17 cellular contexts compared by ENCODE assay signal in the genomic region with DNA sequence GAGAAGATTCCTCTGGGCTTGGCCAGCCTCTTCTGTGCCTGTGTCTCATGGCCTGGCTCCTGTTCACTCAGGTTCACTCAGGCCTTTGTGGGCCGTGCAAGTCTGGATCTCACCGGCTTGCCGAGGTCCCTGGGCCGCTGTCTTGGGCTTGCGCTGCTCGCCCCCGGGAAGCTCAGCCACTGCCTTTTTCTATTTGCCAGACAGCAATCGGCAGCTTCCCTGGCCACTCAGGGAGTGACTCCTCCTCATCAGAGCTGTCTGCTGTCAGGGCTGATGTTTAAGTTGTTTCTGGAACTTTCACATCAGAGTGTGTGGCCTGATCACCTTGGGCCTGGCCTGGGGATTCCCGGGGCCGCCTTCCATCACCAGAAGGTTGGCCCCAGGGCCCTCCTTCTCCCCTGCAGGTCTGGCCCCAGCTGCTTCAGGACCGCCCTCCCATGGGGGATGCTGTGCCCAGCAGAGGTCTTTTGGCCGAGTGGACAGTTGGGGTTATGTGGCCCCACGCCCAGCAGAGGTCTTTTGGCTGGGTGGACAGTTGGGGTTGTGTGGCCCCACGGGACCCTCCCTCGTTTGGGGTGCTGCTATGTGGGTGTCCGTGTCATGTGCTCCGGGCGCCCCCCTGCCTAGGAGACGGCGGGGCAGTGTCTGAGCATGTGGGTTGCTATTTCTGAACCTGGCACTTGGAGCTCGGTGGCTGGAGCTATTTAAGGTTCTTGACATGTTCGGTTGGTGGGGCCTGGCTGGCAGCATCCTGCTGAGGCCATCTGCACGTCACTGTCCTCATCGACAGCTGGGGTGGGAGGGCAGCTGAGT. TPM values are rescaled to one million over a fixed set of nuclear protein-coding genes. Genes with fewer than 3 reads are reported as not detected.
A peak's percentile ranks its signal among the peaks of the same experiment; 100 is the strongest.
DNase-seq lines count a peak whose midpoint lies in the region; ATAC-seq and TF ChIP-seq lines count a peak whose summit lies in the region.
"Had no signal": no experiment of that assay in that cellular context is flagged by ENCODE, and none has a peak within 500 bp of the region (broad histone marks: within the 10 kb centered on the region; RNA-seq: fewer than 3 reads in every experiment).

No MANE protein-coding gene starts in this region.

- in situ Hi-C loops in IMR-90 (cut with MboI; ENCODE audit: low sequenced_read_pairs), result no loop called here

- H4K91ac ChIP-seq in IMR-90 (ENCODE audit: insufficient read depth, low read depth, low read length), result peak overlapping the region; percentile 12; the same call in 1 of the 2 replicates

- no peak overlapping the region for H3K23ac ChIP-seq in IMR-90 (ENCODE audit: low read depth, low read length)

- H2AK5ac ChIP-seq in IMR-90 (ENCODE audit: low read depth, low read length), result peak overlapping the region; percentile 28; the same call in 1 of the 2 replicates

- peaks cover 34% of the 10 kb centered on the region for H3K4me1 Mint-ChIP-seq in stimulated activated effector memory CD8-positive, alpha-beta T cell treated with anti-CD3 and anti-CD28 coated beads, Interleukin-12 subunit alpha, Interleukin-12 subunit beta, amount 100 ng/mL, for 72 hours

- no peak for TF ChIP-seq RAD21 in IMR-90 (IDR thresholded peaks at IDR 0.05; ENCODE audit: low read length)

- WGBS in IMR-90 (ENCODE audit: extremely low coverage in 2 of 2, insufficient read length in 1 of 2), 2 experiments, result 97% methylated on average over 10 of the region's 24 CpGs; no CpG with 5 or more reads in 1 of the 2 experiments
- 68% methylated on average over 24 of the region's 24 CpGs for WGBS in right cardiac atrium

- H3K4me3 Mint-ChIP-seq in stimulated activated effector memory CD8-positive, alpha-beta T cell treated with anti-CD3 and anti-CD28 coated beads, Interleukin-12 subunit alpha, Interleukin-12 subunit beta, amount 100 ng/mL, for 72 hours, result no peak overlapping the region
- H3K4me3 Mint-ChIP-seq: GM23338; T-helper 2 cell treated with Interferon-gamma antibody and Interleukin-4, amounts not matched to agents 5 μg/mL and 100 μg/mL, for 36 hours had no signal

- no peak overlapping the region for H2AFZ ChIP-seq in IMR-90 (replicated peaks; ENCODE audit: low read length, poor library complexity)
- H2AFZ ChIP-seq: GM23338 had no signal

- H3K56ac ChIP-seq in IMR-90 (ENCODE audit: extremely low read depth, insufficient read depth, low read length), result no peak overlapping the region

- CTCF ChIA-PET in IMR-90 (lab: Yijun Ruan, JAX), result interaction anchor here (1.0 kb wide), 1 partner anchor 178 kb away, joined by 3 read pairs; no protein-coding TSS in a partner anchor

- DNase-seq in IMR-90 (no peak), right cardiac atrium (peak; percentile 64 to 85 (median 80)), GM19240 (ENCODE audit: insufficient read length, low spot score) (no peak), NCI-H1092 (lab: John Stamatoyannopoulos, UW) (no peak)
- no peak for DNase-seq in stimulated activated effector memory CD8-positive, alpha-beta T cell treated with anti-CD3 and anti-CD28 coated beads, Interleukin-12 subunit alpha, Interleukin-12 subunit beta, amount 100 ng/mL, for 72 hours (ENCODE audit: low spot score in 2 of 2)
- DNase-seq: activated effector memory CD4-positive, alpha-beta T cell treated with Interleukin-2 at 50 U/mL for 16 hours; COR-L47; NCI-H2029; OCI-M1; stimulated activated CD4-positive, alpha-beta T cell treated with anti-CD3 and anti-CD28 coated beads, Interleukin-15, amount 100 ng/mL, for 24 hours had no signal

- no peak for TF ChIP-seq CTCF in IMR-90 (conservative IDR thresholded peaks at IDR 0.05; ENCODE audit: low read depth, low read length)

- no peak overlapping the region for H4K8ac ChIP-seq in IMR-90 (ENCODE audit: low read depth in 2 of 2, low read length in 2 of 2)

- no peak overlapping the region for H2BK120ac ChIP-seq in IMR-90 (ENCODE audit: low read depth, low read length)

- dilution Hi-C loops in IMR-90 (cut with HindIII; ENCODE audit: low sequenced_read_pairs, unreplicated experiment), result no loop called here

- peaks cover 31% of the 10 kb centered on the region for H3K36me3 Mint-ChIP-seq in stimulated activated effector memory CD8-positive, alpha-beta T cell treated with anti-CD3 and anti-CD28 coated beads, Interleukin-12 subunit alpha, Interleukin-12 subunit beta, amount 100 ng/mL, for 72 hours

- BruUV-seq in IMR-90 (replicated peaks; lab: Mats Ljungman, UMichigan), result no TSS peak

- peaks cover 15 to 70% of the 10 kb centered on the region in 2 experiments for H3K79me1 ChIP-seq in IMR-90 (ENCODE audit: low read depth in 1 of 2, low read length in 2 of 2)

- intact Hi-C loops in IMR-90 (cut with micrococcal nuclease) (no loop called here), right cardiac atrium (cut with DNase I) (loop anchor here in 1 of 4 donors (10.0 kb wide), 1 partner anchor 62 kb away; no protein-coding TSS in a partner anchor)

- H3K27ac ChIP-seq in IMR-90 (ENCODE audit: insufficient read depth, low read length) (no peak overlapping the region), cingulate gyrus (ENCODE audit: low read depth, low read length) (peak overlapping the region; percentile 12), right cardiac atrium (ENCODE audit: low read length) (peak overlapping the region; percentile 73)

- H3K14ac ChIP-seq in IMR-90 (replicated peaks; ENCODE audit: low read depth, low read length), result no peak overlapping the region

- H3K27ac Mint-ChIP-seq in stimulated activated effector memory CD8-positive, alpha-beta T cell treated with anti-CD3 and anti-CD28 coated beads, Interleukin-12 subunit alpha, Interleukin-12 subunit beta, amount 100 ng/mL, for 72 hours, result peak overlapping the region; percentile 63
- H3K27ac Mint-ChIP-seq: GM23338; T-helper 2 cell treated with Interferon-gamma antibody and Interleukin-4, amounts not matched to agents 5 μg/mL and 100 μg/mL, for 36 hours had no signal

- H3K4me1 ChIP-seq in IMR-90 (ENCODE audit: control insufficient read depth, insufficient read depth, low read length) (no peaks in the 10 kb centered on the region; the same call in 1 of the 2 replicates), right cardiac atrium (ENCODE audit: control insufficient read depth, insufficient read depth, low read length) (no peaks in the 10 kb centered on the region)

- H4K20me1 ChIP-seq in IMR-90 (ENCODE audit: insufficient read depth, low read length), result peaks cover 26% of the 10 kb centered on the region

- H3K18ac ChIP-seq in IMR-90 (ENCODE audit: low read depth, low read length), result no peak overlapping the region

- H2BK15ac ChIP-seq in IMR-90 (ENCODE audit: low read depth, low read length), result no peak overlapping the region

- H3K36me3 ChIP-seq in IMR-90 (ENCODE audit: control insufficient read depth, insufficient read depth, low read length), result peaks cover 35% of the 10 kb centered on the region

- H3K27me3 ChIP-seq in IMR-90 (ENCODE audit: control insufficient read depth, insufficient read depth, low read length) (no peaks in the 10 kb centered on the region), right cardiac atrium (ENCODE audit: control insufficient read depth, insufficient read depth) (no peaks in the 10 kb centered on the region)

- no peaks in the 10 kb centered on the region for H3K9me3 Mint-ChIP-seq in stimulated activated effector memory CD8-positive, alpha-beta T cell treated with anti-CD3 and anti-CD28 coated beads, Interleukin-12 subunit alpha, Interleukin-12 subunit beta, amount 100 ng/mL, for 72 hours
- H3K9me3 Mint-ChIP-seq: GM23338; T-helper 2 cell treated with Interferon-gamma antibody and Interleukin-4, amounts not matched to agents 5 μg/mL and 100 μg/mL, for 36 hours had no signal

- H3K9me3 ChIP-seq in IMR-90 (ENCODE audit: control insufficient read depth, insufficient read depth, low read length) (no peaks in the 10 kb centered on the region), right cardiac atrium (ENCODE audit: control insufficient read depth, low read length) (no peaks in the 10 kb centered on the region)

- 0 out of 2 replicates have a peak, but pooled peaks cover 3% of the 10 kb centered on the region for H3K9me1 ChIP-seq in IMR-90 (ENCODE audit: insufficient read depth, low read length)

- H3K4me3 ChIP-seq in IMR-90 (ENCODE audit: insufficient read depth, low read depth, low read length) (no peak overlapping the region), right cardiac atrium (ENCODE audit: low read length) (no peak overlapping the region)
- H3K4me3 ChIP-seq: GM23338, lung had no signal

- no peak overlapping the region for H2AK9ac ChIP-seq in IMR-90 (replicated peaks; ENCODE audit: low read depth, low read length, poor library complexity)

- no peak for ATAC-seq in IMR-90 (ENCODE audit: low read depth)
- ATAC-seq in right cardiac atrium, result peak; percentile 63 to 64
- no peak for ATAC-seq in stimulated activated effector memory CD8-positive, alpha-beta T cell treated with anti-CD3 and anti-CD28 coated beads, Interleukin-12 subunit alpha, Interleukin-12 subunit beta, amount 100 ng/mL, for 72 hours
- ATAC-seq in GM19452 (IDR thresholded peaks at IDR 0.05; ENCODE audit: unreplicated experiment), result no peak
- ATAC-seq: activated CD4-positive, CD25-positive, alpha-beta regulatory T cell treated with anti-CD3 and anti-CD28 coated beads, Interleukin-2, amount 50 U/mL, for 24 hours; GM23338; HepG2 had no signal

- H3K4ac ChIP-seq in IMR-90 (ENCODE audit: low read depth, low read length), result 0 out of 2 replicates have a peak overlapping the region, but pooled peaks have one; percentile 22

- no peak overlapping the region for H4K5ac ChIP-seq in IMR-90 (ENCODE audit: low read depth, low read length)

- no peak overlapping the region for H3K4me2 ChIP-seq in IMR-90 (ENCODE audit: low read depth, low read length)
- H3K4me2 ChIP-seq: GM23338 had no signal

- POLR2A ChIA-PET in IMR-90 (lab: Charles Lee; ENCODE audit: unreplicated experiment), result no interaction called here

- no peak overlapping the region for H2BK20ac ChIP-seq in IMR-90 (ENCODE audit: low read depth, low read length)

- TF ChIP-seq POLR2A in IMR-90 (IDR thresholded peaks at IDR 0.05; ENCODE audit: low read depth, low read length), result no peak

- no peak overlapping the region for H3K9ac ChIP-seq in IMR-90 (ENCODE audit: low read depth, low read length)

- no peak overlapping the region for H2BK5ac ChIP-seq in IMR-90 (ENCODE audit: low read depth, low read length, poor library complexity, severe bottlenecking)

TF ChIP-seq in IMR-90, 13 proteins besides CTCF, POLR2A, EP300 and RAD21 (continues in another document):
- no peak for TF ChIP-seq BHLHE40 (IDR thresholded peaks at IDR 0.05; ENCODE audit: low read depth, low read length)

RNA-seq across cellular contexts. Expression of a gene that starts 12.5 kb away (rescaled TPM):
- total RNA-seq in IMR-90 (2012; rRNA removed) (10.4 and 17.5 TPM in 2 replicates), right cardiac atrium (10 to 100 TPM; 19.2 to 26.5 (median 24.1) TPM)
- polyA plus RNA-seq in IMR-90 (2012; rRNA removed) (21.7 and 27.4 TPM in 2 replicates), right cardiac atrium (25.1 TPM)
- 29.5 and 45.6 TPM in 2 replicates for polyA plus RNA-seq in IMR-90 (2012; cell fraction: cytosol; rRNA removed)
- 26.6 and 28.5 TPM in 2 replicates for polyA plus RNA-seq in IMR-90 (2012; cell fraction: nucleus; rRNA removed; ENCODE audit: low replicate concordance)

RNA-seq across cellular contexts. Expression of a gene that starts 31.6 kb away (rescaled TPM):
- total RNA-seq in IMR-90 (2012; rRNA removed) (not detected in 2 replicates), right cardiac atrium (10 to 100 TPM; 19.1 to 46.5 (median 33.7) TPM)
- polyA plus RNA-seq in IMR-90 (2012; rRNA removed) (0.14 TPM in 1 of 2 replicates, not detected in the other), right cardiac atrium (11.9 TPM)
- 0.06 and 0.15 TPM in 2 replicates for polyA plus RNA-seq in IMR-90 (2012; cell fraction: cytosol; rRNA removed)
- polyA plus RNA-seq in IMR-90 (2012; cell fraction: nucleus; rRNA removed; ENCODE audit: low replicate concordance), result 0.07 TPM in 1 of 2 replicates, not detected in the other

Comparison
In these comparisons a context has a peak if more than half of its experiments do, and no peak if none do; other contexts are left out.
1. ATAC-seq: peak in right cardiac atrium (2 of 2); none in IMR-90 (single experiment), stimulated activated effector memory CD8-positive, alpha-beta T cell treated with anti-CD3 and anti-CD28 coated beads, Interleukin-12 subunit alpha, Interleukin-12 subunit beta, amount 100 ng/mL, for 72 hours (single experiment) and GM19452 (single experiment).
2. DNase-seq: peak in right cardiac atrium (3 of 3); none in IMR-90 (single experiment), stimulated activated effector memory CD8-positive, alpha-beta T cell treated with anti-CD3 and anti-CD28 coated beads, Interleukin-12 subunit alpha, Interleukin-12 subunit beta, amount 100 ng/mL, for 72 hours (0 of 2), GM19240 (single experiment) and NCI-H1092 (single experiment).
3. RNA of a gene that starts 31.6 kb away (total RNA-seq): 19.1 to 46.5 TPM in right cardiac atrium; not detected in IMR-90; every median in the first group is over 10 times any median in the second.